ENCODE assay signal across 16 cellular contexts in genomic region chr5:176775409-176775808, GRCh38. TPM values are rescaled to one million over a fixed set of nuclear protein-coding genes. Genes with fewer than 3 reads are reported as not detected.
A peak's percentile ranks its signal among the peaks of the same experiment; 100 is the strongest.
DNase-seq lines count a peak whose midpoint lies in the region; ATAC-seq and TF ChIP-seq lines count a peak whose summit lies in the region.
"Had no signal": no experiment of that assay in that cellular context is flagged by ENCODE, and none has a peak within 500 bp of the region (broad histone marks: within the 10 kb centered on the region; RNA-seq: fewer than 3 reads in every experiment).

No MANE protein-coding gene starts in this region.

- H3K4me1 ChIP-seq in GM23338 (ENCODE audit: insufficient read depth) (peaks cover 19% of the 10 kb centered on the region), tibial nerve (no peaks in the 10 kb centered on the region)
- no peaks in the 10 kb centered on the region for H3K4me1 ChIP-seq in CD8-positive, alpha-beta T cell (ENCODE audit: insufficient read depth, low read length)
- H3K4me1 ChIP-seq: BLaER1 had no signal

- WGBS in tibial nerve, 2 donors = 48 to 56% methylated on average over 7 of the region's 7 CpGs

- POLR2A ChIA-PET in CD8-positive, alpha-beta T cell (lab: Charles Lee) = no interaction called here

- ATAC-seq in GM23338 = no peak
- no peak for ATAC-seq in CD8-positive, alpha-beta T cell

- no peak for TF ChIP-seq EP300 in tibial nerve (IDR thresholded peaks at IDR 0.05)

- TF ChIP-seq POLR2A in tibial nerve (IDR thresholded peaks at IDR 0.05) = no peak

- H3K4me3 Mint-ChIP-seq in GM23338 = no peak overlapping the region
- no peak overlapping the region for H3K4me3 Mint-ChIP-seq in CD8-positive, alpha-beta T cell

- H3K9me3 Mint-ChIP-seq in GM23338 = peaks cover 6% of the 10 kb centered on the region; the same call in 2 of the 3 replicates
- no peaks in the 10 kb centered on the region for H3K9me3 Mint-ChIP-seq in CD8-positive, alpha-beta T cell

- intact Hi-C loops in CD8-positive, alpha-beta T cell (cut with DNase I, micrococcal nuclease) = no loop called here

- peak overlapping the region; percentile 62; the same call in 1 of the 2 replicates for H3K4me2 ChIP-seq in GM23338
- H3K4me2 ChIP-seq: BLaER1 had no signal

- DNase-seq in NOMO-1 treated with DMSO at 0.1 percent for 48 hours (lab: John Stamatoyannopoulos, UW; ENCODE audit: unreplicated experiment) = peak; percentile 2
- DNase-seq in NOMO-1 treated with dmso at 0.1 percent for 144 hours (lab: John Stamatoyannopoulos, UW; ENCODE audit: unreplicated experiment) = no peak
- DNase-seq in GM23338 (ENCODE audit: low spot score) = no peak
- peak; percentile 48 for DNase-seq in RPMI7951 (ENCODE audit: low read depth)
- DNase-seq in fibroblast of mammary gland (ENCODE audit: low read depth) = peak; percentile 38
- DNase-seq in cerebellar cortex (ENCODE audit: low spot score) = no peak
- DNase-seq in CD8-positive, alpha-beta T cell = no peak
- DNase-seq in tibial nerve (ENCODE audit: low spot score in 2 of 2) = no peak
- DNase-seq: NCI-H1105, NCI-H1694 treated with DMSO at 0.1 percent for 48 hours, NCI-H446 treated with DMSO at 0.1 percent for 48 hours, NCI-H82 had no signal

- H3K9me2 ChIP-seq in GM23338 (ENCODE audit: insufficient read depth) = no peaks in the 10 kb centered on the region

- H3K27ac ChIP-seq in GM23338 (ENCODE audit: low read depth) (no peak overlapping the region), tibial nerve (no peak overlapping the region)
- H3K27ac ChIP-seq in CD8-positive, alpha-beta T cell (ENCODE audit: low read depth, low read length) = no peak overlapping the region
- H3K27ac ChIP-seq: 22Rv1, BLaER1, RWPE1 had no signal

- H4K20me1 ChIP-seq in GM23338 (replicated peaks; ENCODE audit: insufficient read depth) = no peaks in the 10 kb centered on the region
- H4K20me1 ChIP-seq: BLaER1 had no signal

- H3K27me3 Mint-ChIP-seq in GM23338 (ENCODE audit: insufficient read depth, low read depth, poor library complexity) = peaks cover 13% of the 10 kb centered on the region
- peaks cover 37% of the 10 kb centered on the region for H3K27me3 Mint-ChIP-seq in CD8-positive, alpha-beta T cell (ENCODE audit: low read depth)

- no peaks in the 10 kb centered on the region for H3K9me3 ChIP-seq in CD8-positive, alpha-beta T cell (ENCODE audit: low read length)
- peaks cover 0 to 5% (median 0%) of the 10 kb centered on the region in 4 donors for H3K9me3 ChIP-seq in tibial nerve
- H3K9me3 ChIP-seq: BLaER1 had no signal

- H3K79me2 ChIP-seq in GM23338 (replicated peaks; ENCODE audit: insufficient read depth) = no peaks in the 10 kb centered on the region

- CTCF ChIA-PET in CD8-positive, alpha-beta T cell (lab: Charles Lee) = no interaction called here

- 0 out of 2 replicates have a peak, but pooled peaks cover 3% of the 10 kb centered on the region for H3F3A ChIP-seq in GM23338 (replicated peaks; ENCODE audit: low read depth)

- H3K27me3 ChIP-seq in GM23338 (ENCODE audit: insufficient read depth) = no peaks in the 10 kb centered on the region
- H3K27me3 ChIP-seq in CD8-positive, alpha-beta T cell (ENCODE audit: insufficient read depth, low read length) = no peaks in the 10 kb centered on the region
- H3K27me3 ChIP-seq in tibial nerve = no peaks in the 10 kb centered on the region
- H3K27me3 ChIP-seq: BLaER1 had no signal

- no peaks in the 10 kb centered on the region; the same call in 2 of the 3 replicates for H3K36me3 Mint-ChIP-seq in GM23338 (ENCODE audit: low read depth)
- H3K36me3 Mint-ChIP-seq in CD8-positive, alpha-beta T cell = no peaks in the 10 kb centered on the region

- H3K4me1 Mint-ChIP-seq in GM23338 = peaks cover 22% of the 10 kb centered on the region
- H3K4me1 Mint-ChIP-seq in CD8-positive, alpha-beta T cell (ENCODE audit: low read depth) = no peaks in the 10 kb centered on the region

- no peak overlapping the region for H3K27ac Mint-ChIP-seq in GM23338
- H3K27ac Mint-ChIP-seq in CD8-positive, alpha-beta T cell = no peak overlapping the region

- H3K4me3 ChIP-seq in GM23338 = no peak overlapping the region
- no peak overlapping the region for H3K4me3 ChIP-seq in fibroblast of mammary gland (ENCODE audit: control insufficient read depth, low read depth, low read length)
- no peak overlapping the region for H3K4me3 ChIP-seq in CD8-positive, alpha-beta T cell (ENCODE audit: low read depth, low read length)
- H3K4me3 ChIP-seq in tibial nerve = no peak overlapping the region
- H3K4me3 ChIP-seq: BLaER1 had no signal

- TF ChIP-seq CTCF in GM23338 (conservative IDR thresholded peaks at IDR 0.05; ENCODE audit: low read depth in 2 of 2) = no peak
- no peak for TF ChIP-seq CTCF in fibroblast of mammary gland (conservative IDR thresholded peaks at IDR 0.05; ENCODE audit: control insufficient read depth, insufficient read depth, low read depth, low read length)
- no peak for TF ChIP-seq CTCF in CD8-positive, alpha-beta T cell (IDR thresholded peaks at IDR 0.05)
- no peak for TF ChIP-seq CTCF in tibial nerve (IDR thresholded peaks at IDR 0.05)

- H3K36me3 ChIP-seq in GM23338 (ENCODE audit: insufficient read depth) (no peaks in the 10 kb centered on the region), tibial nerve (no peaks in the 10 kb centered on the region)
- H3K36me3 ChIP-seq in CD8-positive, alpha-beta T cell (ENCODE audit: insufficient read depth, low read length) = no peaks in the 10 kb centered on the region
- H3K36me3 ChIP-seq: BLaER1 had no signal

- H2AFZ ChIP-seq in GM23338 = no peak overlapping the region

TF ChIP-seq in GM23338, 12 proteins besides CTCF, POLR2A, EP300 and RAD21 (continues in another document):
- no peak for TF ChIP-seq ZNF462 (CRISPR knock-in tag; IDR thresholded peaks at IDR 0.05)
- no peak for TF ChIP-seq JUNB (IDR thresholded peaks at IDR 0.05; ENCODE audit: unreplicated experiment)
- no peak for TF ChIP-seq STAT1 (IDR thresholded peaks at IDR 0.05; ENCODE audit: unreplicated experiment)
- no peak for TF ChIP-seq ZNF331 (CRISPR knock-in tag; IDR thresholded peaks at IDR 0.05; ENCODE audit: low read depth)
- TF ChIP-seq POLR2AphosphoS5 (IDR thresholded peaks at IDR 0.05; ENCODE audit: low read depth) = no peak

RNA-seq across cellular contexts. Expression of gene UNC5A, which starts 35.0 kb away (rescaled TPM):
- total RNA-seq in GM23338 (2014; rRNA removed; shearing (Covaris generic)) = 3.9 and 7.3 TPM in 2 replicates
- polyA plus RNA-seq in GM23338 (2016; fragmentation: Nextera tagmentation; extraction: Ambion mirVana) = 0.92 and 1.1 TPM in 2 replicates
- total RNA-seq in RPMI7951 (2014; rRNA removed; shearing (Covaris generic)) = 0.10 TPM in 1 of 2 replicates, not detected in the other
- total RNA-seq in CD8-positive, alpha-beta T cell = not detected
- not detected for total RNA-seq in tibial nerve
- total RNA-seq: SK-MEL-5 had no signal

Comparison
In these comparisons a context has a peak if more than half of its experiments do, and no peak if none do; other contexts are left out.
1. DNase-seq: peak in NOMO-1 treated with DMSO at 0.1 percent for 48 hours (single experiment), RPMI7951 (single experiment) and fibroblast of mammary gland (single experiment); none in NOMO-1 treated with dmso at 0.1 percent for 144 hours (single experiment), GM23338 (single experiment), cerebellar cortex (single experiment), CD8-positive, alpha-beta T cell (0 of 7) and tibial nerve (0 of 2).